ENCODE assay signal across 1 cellular context in genomic region chr1:9281907-9282306, GRCh38.
TF ChIP-seq lines count a peak whose summit lies in the region.

No MANE protein-coding gene starts in this region.

TF ChIP-seq in IMR-90, 13 proteins besides CTCF, POLR2A, EP300 and RAD21:
- TF ChIP-seq NFE2L2 (IDR thresholded peaks at IDR 0.05; ENCODE audit: low read depth, low read length), result no peak
- no peak for TF ChIP-seq RFX5 (IDR thresholded peaks at IDR 0.05; ENCODE audit: low read depth, low read length)
- TF ChIP-seq RCOR1 (IDR thresholded peaks at IDR 0.05; ENCODE audit: insufficient replicate concordance, low read length), result no peak
- no peak for TF ChIP-seq MAZ (IDR thresholded peaks at IDR 0.05; ENCODE audit: borderline replicate concordance, low read depth, low read length)
- TF ChIP-seq CEBPB (IDR thresholded peaks at IDR 0.05; ENCODE audit: low read depth, low read length), result no peak
- no peak for TF ChIP-seq MAFK (IDR thresholded peaks at IDR 0.05; ENCODE audit: low read depth, low read length)
- no peak for TF ChIP-seq BHLHE40 (IDR thresholded peaks at IDR 0.05; ENCODE audit: low read depth, low read length)
- no peak for TF ChIP-seq SMC3 (IDR thresholded peaks at IDR 0.05; ENCODE audit: low read depth, low read length)
- TF ChIP-seq FOS (IDR thresholded peaks at IDR 0.05; ENCODE audit: low read depth, low read length), result no peak
- no peak for TF ChIP-seq USF2 (IDR thresholded peaks at IDR 0.05; ENCODE audit: low read depth, low read length)
- TF ChIP-seq ELK1 (IDR thresholded peaks at IDR 0.05; ENCODE audit: borderline replicate concordance, low read depth, low read length), result no peak
- no peak for TF ChIP-seq CHD1 (IDR thresholded peaks at IDR 0.05; ENCODE audit: low read depth, low read length)
TF ChIP-seq in IMR-90: peak in this region for 0.
